ENCODE assay signal across 29 cellular contexts in the genomic region with DNA sequence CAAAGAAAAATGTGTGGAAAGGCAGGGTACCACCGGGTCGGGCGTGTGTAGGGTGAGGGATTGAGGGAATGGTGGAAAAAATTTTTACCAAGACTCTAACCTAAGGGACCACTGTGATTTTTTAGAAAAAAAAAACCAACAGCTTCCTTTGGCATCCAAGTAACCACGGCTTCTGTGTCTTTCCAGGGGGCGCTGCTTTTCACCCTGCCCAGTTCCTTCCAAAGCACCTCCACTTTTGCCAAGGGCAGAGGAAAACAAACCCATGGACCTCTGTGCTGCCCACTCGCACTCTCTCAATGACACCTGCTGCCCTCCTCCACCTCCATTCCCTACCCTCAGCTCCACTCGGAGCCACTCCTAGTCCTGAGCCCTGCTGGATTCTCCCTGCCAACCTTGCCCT.
"Had no signal": no experiment of that assay in that cellular context is flagged by ENCODE, and none has a peak within 500 bp of the region (broad histone marks: within the 10 kb centered on the region; RNA-seq: fewer than 3 reads in every experiment).

No MANE protein-coding gene starts in this region.

- H3K9me3 ChIP-seq: ascending aorta, gastroesophageal sphincter, left ventricle myocardium inferior, ovary, psoas muscle, right atrium auricular region, suprapubic skin, tibial artery had no signal

- H3K27me3 Mint-ChIP-seq: brain had no signal

- ATAC-seq: gastroesophageal sphincter, psoas muscle had no signal

- H3K27ac Mint-ChIP-seq: activated CD4-positive, alpha-beta memory T cell treated with anti-CD3 and anti-CD28 coated beads for 36 hours; activated CD4-positive, alpha-beta T cell treated with anti-CD3 and anti-CD28 coated beads, Interleukin-2, amount 10 ng/mL, durations not matched to agents 24 days and 14 days; activated naive CD4-positive, alpha-beta T cell treated with anti-CD3 and anti-CD28 coated beads, Interleukin-2, amount 10 ng/mL, durations not matched to agents 7 days and 5 days; activated naive CD8-positive, alpha-beta T cell treated with anti-CD3 and anti-CD28 coated beads, Interleukin-2, amount 10 ng/mL, durations not matched to agents 7 days and 5 days; nephron progenitor cell had no signal

- H3K4me1 ChIP-seq: ascending aorta had no signal

- H3K4me1 Mint-ChIP-seq: activated CD4-positive, alpha-beta T cell treated with anti-CD3 and anti-CD28 coated beads, Interleukin-2, amount 10 ng/mL, durations not matched to agents 24 days and 14 days; activated naive CD4-positive, alpha-beta T cell treated with anti-CD3 and anti-CD28 coated beads, Interleukin-2, amount 10 ng/mL, durations not matched to agents 7 days and 5 days; activated naive CD8-positive, alpha-beta T cell treated with anti-CD3 and anti-CD28 coated beads, Interleukin-2, amount 10 ng/mL, durations not matched to agents 7 days and 5 days had no signal

- DNase-seq: activated CD4-positive, alpha-beta memory T cell treated with anti-CD3 and anti-CD28 coated beads for 36 hours; activated CD4-positive, alpha-beta T cell treated with anti-CD3 and anti-CD28 coated beads, Interleukin-2, amount 10 ng/mL, durations not matched to agents 24 days and 14 days; activated CD4-positive, CD25-positive, alpha-beta regulatory T cell treated with anti-CD3 and anti-CD28 coated beads, Interleukin-2, amount 50 U/mL, for 72 hours; activated CD8-positive, alpha-beta memory T cell treated with anti-CD3 and anti-CD28 coated beads, Interleukin-2, amount 50 U/mL, for 4 hours; activated gamma-delta T cell; activated naive CD4-positive, alpha-beta T cell treated with anti-CD3 and anti-CD28 coated beads, Interleukin-2, amount 10 ng/mL, durations not matched to agents 7 days and 5 days; activated naive CD8-positive, alpha-beta T cell treated with anti-CD3 and anti-CD28 coated beads, Interleukin-2, amount 10 ng/mL, durations not matched to agents 7 days and 5 days; activated T-cell treated with anti-CD3 and anti-CD28 coated beads, Interleukin-2, amount 50 U/mL, for 1 hour; caudate nucleus; effector CD8-positive, alpha-beta T cell; erythroblast; islet precursor cell; left ventricle myocardium inferior; mesendoderm; nephron progenitor cell; ovary; psoas muscle; stimulated activated CD4-positive, alpha-beta T cell treated with anti-CD3 and anti-CD28 coated beads, Interleukin-1b, Interleukin-23, amount 100 ng/mL, for 48 hours; stimulated activated CD4-positive, alpha-beta T cell treated with anti-CD3 and anti-CD28 coated beads, Interleukin-4, amount 100 ng/mL, for 4 hours; tibial artery; WERI-Rb-1 had no signal

- H3K36me3 Mint-ChIP-seq: activated CD4-positive, alpha-beta memory T cell treated with anti-CD3 and anti-CD28 coated beads for 36 hours; activated naive CD4-positive, alpha-beta T cell treated with anti-CD3 and anti-CD28 coated beads, Interleukin-2, amount 10 ng/mL, durations not matched to agents 7 days and 5 days; activated naive CD8-positive, alpha-beta T cell treated with anti-CD3 and anti-CD28 coated beads, Interleukin-2, amount 10 ng/mL, durations not matched to agents 7 days and 5 days; brain had no signal

- H3K9me3 Mint-ChIP-seq: activated CD4-positive, alpha-beta memory T cell treated with anti-CD3 and anti-CD28 coated beads for 36 hours; activated CD4-positive, alpha-beta T cell treated with anti-CD3 and anti-CD28 coated beads, Interleukin-2, amount 10 ng/mL, durations not matched to agents 24 days and 14 days; activated naive CD4-positive, alpha-beta T cell treated with anti-CD3 and anti-CD28 coated beads, Interleukin-2, amount 10 ng/mL, durations not matched to agents 7 days and 5 days; activated naive CD8-positive, alpha-beta T cell treated with anti-CD3 and anti-CD28 coated beads, Interleukin-2, amount 10 ng/mL, durations not matched to agents 7 days and 5 days; nephron progenitor cell had no signal

- H3K4me3 ChIP-seq: ascending aorta, gastroesophageal sphincter, hepatocyte, left ventricle myocardium inferior, lung, ovary, psoas muscle, right atrium auricular region, smooth muscle cell, suprapubic skin, tibial artery had no signal

- H3K27ac ChIP-seq: ascending aorta, gastroesophageal sphincter, hepatocyte, left ventricle myocardium inferior, ovary, psoas muscle, right atrium auricular region, suprapubic skin, tibial artery, WERI-Rb-1 had no signal

- H3K36me3 ChIP-seq: ascending aorta, gastroesophageal sphincter, left ventricle myocardium inferior, ovary, right atrium auricular region, suprapubic skin, tibial artery, WERI-Rb-1 had no signal

- H3K27me3 ChIP-seq: ascending aorta, gastroesophageal sphincter, hepatocyte, ovary, right atrium auricular region, suprapubic skin, tibial artery had no signal

- H3K4me3 Mint-ChIP-seq: activated CD4-positive, alpha-beta memory T cell treated with anti-CD3 and anti-CD28 coated beads for 36 hours; activated CD4-positive, alpha-beta T cell treated with anti-CD3 and anti-CD28 coated beads, Interleukin-2, amount 10 ng/mL, durations not matched to agents 24 days and 14 days; activated naive CD4-positive, alpha-beta T cell treated with anti-CD3 and anti-CD28 coated beads, Interleukin-2, amount 10 ng/mL, durations not matched to agents 7 days and 5 days; activated naive CD8-positive, alpha-beta T cell treated with anti-CD3 and anti-CD28 coated beads, Interleukin-2, amount 10 ng/mL, durations not matched to agents 7 days and 5 days had no signal
